In the genomic region with DNA sequence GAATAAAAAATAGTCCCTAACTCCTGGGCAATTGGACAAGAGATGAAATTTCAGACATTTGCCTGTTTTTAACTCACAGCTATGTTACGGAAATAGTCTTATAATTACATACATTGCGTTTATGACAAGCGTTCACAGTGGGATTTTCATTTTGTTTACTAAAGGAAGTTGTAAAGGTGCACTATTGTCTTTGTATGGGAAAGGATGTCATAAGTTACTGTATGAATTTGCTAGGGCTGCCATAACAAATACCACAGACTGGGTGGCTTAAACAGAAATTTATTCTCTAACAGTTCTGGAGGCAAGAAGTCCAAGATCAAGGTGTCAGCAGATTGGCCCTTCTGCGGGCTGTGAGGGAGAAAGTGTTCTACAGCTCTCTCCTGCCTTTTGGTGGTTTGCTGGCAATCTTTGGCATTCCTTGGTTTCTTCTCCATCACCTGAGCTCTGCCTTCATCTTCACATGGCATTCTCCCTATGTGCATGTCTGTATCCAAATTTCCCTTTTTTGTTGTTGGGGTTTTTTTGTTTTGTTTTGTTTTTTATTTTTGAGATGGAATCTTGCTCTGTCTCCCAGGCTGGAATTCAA, we compare ENCODE assay signal across 15 cellular contexts. TPM values are rescaled to one million over a fixed set of nuclear protein-coding genes. Genes with fewer than 3 reads are reported as not detected.
DNase-seq lines count a peak whose midpoint lies in the region; ATAC-seq and TF ChIP-seq lines count a peak whose summit lies in the region.
"Had no signal": no experiment of that assay in that cellular context is flagged by ENCODE, and none has a peak within 500 bp of the region (broad histone marks: within the 10 kb centered on the region; RNA-seq: fewer than 3 reads in every experiment).

No MANE protein-coding gene starts in this region.

- no peaks in the 10 kb centered on the region for H3K36me3 ChIP-seq in Loucy (ENCODE audit: insufficient read depth, low read length)
- H3K36me3 ChIP-seq: SJCRH30, vagina had no signal

- POLR2A ChIA-PET in naive thymus-derived CD8-positive, alpha-beta T cell (lab: Charles Lee), result interaction anchor here (0.8 to 1.7 kb wide), 4 partner anchors 10 to 38 kb away, joined by 3 to 6 read pairs (median 3); no protein-coding TSS in a partner anchor

- peaks cover 78% of the 10 kb centered on the region for H3K4me1 Mint-ChIP-seq in activated CD8-positive, alpha-beta memory T cell treated with anti-CD3 and anti-CD28 coated beads, Interleukin-2, amount 10 ng/mL, durations not matched to agents 7 days and 5 days
- H3K4me1 Mint-ChIP-seq in activated naive CD8-positive, alpha-beta T cell treated with anti-CD3 and anti-CD28 coated beads, Interleukin-2, amount 50 U/mL, for 24 hours, result peaks cover 90% of the 10 kb centered on the region
- peaks cover 24 to 63% (median 42%) of the 10 kb centered on the region in 4 donors for H3K4me1 Mint-ChIP-seq in naive thymus-derived CD8-positive, alpha-beta T cell

- no peaks in the 10 kb centered on the region for H3K27me3 Mint-ChIP-seq in activated CD8-positive, alpha-beta memory T cell treated with anti-CD3 and anti-CD28 coated beads, Interleukin-2, amount 10 ng/mL, durations not matched to agents 7 days and 5 days
- no peaks in the 10 kb centered on the region for H3K27me3 Mint-ChIP-seq in activated naive CD8-positive, alpha-beta T cell treated with anti-CD3 and anti-CD28 coated beads, Interleukin-2, amount 50 U/mL, for 24 hours
- H3K27me3 Mint-ChIP-seq in naive thymus-derived CD8-positive, alpha-beta T cell, result no peaks in the 10 kb centered on the region

- peaks cover 7% of the 10 kb centered on the region; the same call in 1 of the 2 replicates for H3K79me2 ChIP-seq in Loucy (ENCODE audit: insufficient read depth, low read length)

- CTCF ChIA-PET in activated CD8-positive, alpha-beta memory T cell treated with anti-CD3 and anti-CD28 coated beads, Interleukin-2, amount 10 ng/mL, durations not matched to agents 7 days and 5 days (lab: Charles Lee), result interaction anchor here (0.8 to 2.4 kb wide), 7 partner anchors 10 to 79 kb away, joined by 3 to 10 read pairs (median 4); no protein-coding TSS in a partner anchor

- H3K36me3 Mint-ChIP-seq in activated CD8-positive, alpha-beta memory T cell treated with anti-CD3 and anti-CD28 coated beads, Interleukin-2, amount 10 ng/mL, durations not matched to agents 7 days and 5 days, result peaks cover 28% of the 10 kb centered on the region
- peaks cover 41% of the 10 kb centered on the region for H3K36me3 Mint-ChIP-seq in activated naive CD8-positive, alpha-beta T cell treated with anti-CD3 and anti-CD28 coated beads, Interleukin-2, amount 50 U/mL, for 24 hours (ENCODE audit: low read depth)
- H3K36me3 Mint-ChIP-seq in naive thymus-derived CD8-positive, alpha-beta T cell, result no peaks in the 10 kb centered on the region

- no peaks in the 10 kb centered on the region for H3K9me3 ChIP-seq in Loucy (ENCODE audit: insufficient read depth, low read depth, low read length)
- H3K9me3 ChIP-seq: SJCRH30, vagina had no signal

- peak overlapping the region; percentile 92 for H3K27ac Mint-ChIP-seq in activated CD8-positive, alpha-beta memory T cell treated with anti-CD3 and anti-CD28 coated beads, Interleukin-2, amount 10 ng/mL, durations not matched to agents 7 days and 5 days
- peak overlapping the region; percentile 99 for H3K27ac Mint-ChIP-seq in activated naive CD8-positive, alpha-beta T cell treated with anti-CD3 and anti-CD28 coated beads, Interleukin-2, amount 50 U/mL, for 24 hours
- peak overlapping the region in 6 of 10 donors; percentile 9 to 76 (median 26) for H3K27ac Mint-ChIP-seq in naive thymus-derived CD8-positive, alpha-beta T cell

- no peaks in the 10 kb centered on the region for H3K9me3 Mint-ChIP-seq in activated CD8-positive, alpha-beta memory T cell treated with anti-CD3 and anti-CD28 coated beads, Interleukin-2, amount 10 ng/mL, durations not matched to agents 7 days and 5 days (ENCODE audit: low read depth)
- no peaks in the 10 kb centered on the region for H3K9me3 Mint-ChIP-seq in activated naive CD8-positive, alpha-beta T cell treated with anti-CD3 and anti-CD28 coated beads, Interleukin-2, amount 50 U/mL, for 24 hours
- H3K9me3 Mint-ChIP-seq in naive thymus-derived CD8-positive, alpha-beta T cell, result peaks cover 0 to 3% (median 0%) of the 10 kb centered on the region in 9 donors

- H3K4me3 Mint-ChIP-seq in activated CD8-positive, alpha-beta memory T cell treated with anti-CD3 and anti-CD28 coated beads, Interleukin-2, amount 10 ng/mL, durations not matched to agents 7 days and 5 days, result no peak overlapping the region
- H3K4me3 Mint-ChIP-seq in activated naive CD8-positive, alpha-beta T cell treated with anti-CD3 and anti-CD28 coated beads, Interleukin-2, amount 50 U/mL, for 24 hours, result peak overlapping the region; percentile 97
- peak overlapping the region in 1 of 10 donors; percentile 14 for H3K4me3 Mint-ChIP-seq in naive thymus-derived CD8-positive, alpha-beta T cell

- ATAC-seq in activated CD8-positive, alpha-beta memory T cell treated with anti-CD3 and anti-CD28 coated beads, Interleukin-2, amount 10 ng/mL, durations not matched to agents 7 days and 5 days, result no peak
- no peak for ATAC-seq in activated naive CD8-positive, alpha-beta T cell treated with anti-CD3 and anti-CD28 coated beads, Interleukin-2, amount 50 U/mL, for 24 hours
- ATAC-seq in naive thymus-derived CD8-positive, alpha-beta T cell, result no peak
- ATAC-seq in HG02642 (IDR thresholded peaks at IDR 0.05; ENCODE audit: poor library complexity, unreplicated experiment) (no peak), GM19452 (IDR thresholded peaks at IDR 0.05; ENCODE audit: unreplicated experiment) (no peak), GM21381 (IDR thresholded peaks at IDR 0.05; ENCODE audit: unreplicated experiment) (no peak)
- ATAC-seq: activated CD4-positive, CD25-positive, alpha-beta regulatory T cell treated with anti-CD3 and anti-CD28 coated beads, Interleukin-2, amount 50 U/mL, for 24 hours had no signal

- H2AFZ ChIP-seq in Loucy (ENCODE audit: low read length), result no peak overlapping the region

- no peaks in the 10 kb centered on the region for H3K27me3 ChIP-seq in Loucy (ENCODE audit: insufficient read depth, low read length, poor library complexity, severe bottlenecking)
- H3K27me3 ChIP-seq: SJCRH30, vagina had no signal

- no peak overlapping the region for H3K9ac ChIP-seq in Loucy (ENCODE audit: low read depth, low read length, poor library complexity, severe bottlenecking)

- no peak for TF ChIP-seq CTCF in Loucy (conservative IDR thresholded peaks at IDR 0.05; ENCODE audit: low read length)

- no peak for DNase-seq in activated CD8-positive, alpha-beta memory T cell treated with anti-CD3 and anti-CD28 coated beads, Interleukin-2, amount 10 ng/mL, durations not matched to agents 7 days and 5 days
- no peak for DNase-seq in activated CD8-positive, alpha-beta memory T cell treated with anti-CD3 and anti-CD28 coated beads, Interleukin-2, amount 50 U/mL, for 4 hours
- DNase-seq in activated naive CD8-positive, alpha-beta T cell treated with anti-CD3 and anti-CD28 coated beads, Interleukin-2, amount 50 U/mL, for 24 hours, result no peak
- DNase-seq in naive thymus-derived CD8-positive, alpha-beta T cell, result no peak
- DNase-seq: EL, HCEC 1CT, NCI-H1417 treated with DMSO at 0.1 percent for 48 hours, NCI-H524, SJCRH30 had no signal

- no peak overlapping the region for H3K4me3 ChIP-seq in Loucy (ENCODE audit: low read length, poor library complexity, severe bottlenecking)
- H3K4me3 ChIP-seq: SJCRH30, vagina had no signal

- H3K9me2 ChIP-seq in Loucy (replicated peaks; ENCODE audit: low read depth, low read length), result no peaks in the 10 kb centered on the region

- H3F3A ChIP-seq in Loucy (ENCODE audit: low read depth), result no peaks in the 10 kb centered on the region

- no peaks in the 10 kb centered on the region for H4K20me1 ChIP-seq in Loucy (ENCODE audit: insufficient read depth, low read length, poor library complexity, severe bottlenecking)

- H3K4me2 ChIP-seq in Loucy (ENCODE audit: low read depth, low read length, poor library complexity, severe bottlenecking), result peak overlapping the region; percentile 63

- H3K4me1 ChIP-seq in Loucy (ENCODE audit: insufficient read depth, low read length, poor library complexity, severe bottlenecking), result peaks cover 49% of the 10 kb centered on the region

RNA-seq across cellular contexts. Expression of gene NFE2L3, which starts 5.6 kb away (rescaled TPM):
- 10 to 100 TPM; 20.1 to 44.4 TPM for total RNA-seq in activated CD8-positive, alpha-beta memory T cell treated with anti-CD3 and anti-CD28 coated beads, Interleukin-2, amount 10 ng/mL, durations not matched to agents 7 days and 5 days
- total RNA-seq in naive thymus-derived CD8-positive, alpha-beta T cell, result 1 to 10 TPM; 2.1 to 3.6 TPM
- 1 to 10 TPM; 1.4 to 4.3 (median 2.9) TPM for polyA plus RNA-seq in naive thymus-derived CD8-positive, alpha-beta T cell
- total RNA-seq: SJCRH30 had no signal

RNA-seq across cellular contexts. Expression of gene HNRNPA2B1, which starts 42.9 kb away (rescaled TPM):
- 100 to 1,000 TPM; 768 to 857 TPM for total RNA-seq in activated CD8-positive, alpha-beta memory T cell treated with anti-CD3 and anti-CD28 coated beads, Interleukin-2, amount 10 ng/mL, durations not matched to agents 7 days and 5 days
- 100 to 1,000 TPM; 504 to 555 TPM for total RNA-seq in naive thymus-derived CD8-positive, alpha-beta T cell
- polyA plus RNA-seq in naive thymus-derived CD8-positive, alpha-beta T cell, result 100 to 1,000 TPM; 506 to 789 (median 577) TPM

RNA-seq across cellular contexts. Expression of gene CBX3, which starts 43.9 kb away (rescaled TPM):
- total RNA-seq in activated CD8-positive, alpha-beta memory T cell treated with anti-CD3 and anti-CD28 coated beads, Interleukin-2, amount 10 ng/mL, durations not matched to agents 7 days and 5 days, result 100 to 1,000 TPM; 235 to 279 TPM
- 100 to 1,000 TPM; 197 to 205 TPM for total RNA-seq in naive thymus-derived CD8-positive, alpha-beta T cell
- polyA plus RNA-seq in naive thymus-derived CD8-positive, alpha-beta T cell, result 100 to 1,000 TPM; 105 to 114 (median 113) TPM

Comparison
In these comparisons a context has a peak if more than half of its experiments do, and no peak if none do; other contexts are left out.
1. H3K27ac Mint-ChIP-seq: peak in every context shown above with its lines; median percentile 99 in activated naive CD8-positive, alpha-beta T cell treated with anti-CD3 and anti-CD28 coated beads, Interleukin-2, amount 50 U/mL, for 24 hours; 92 in activated CD8-positive, alpha-beta memory T cell treated with anti-CD3 and anti-CD28 coated beads, Interleukin-2, amount 10 ng/mL, durations not matched to agents 7 days and 5 days; 26 in naive thymus-derived CD8-positive, alpha-beta T cell.
2. RNA of gene NFE2L3, which starts 5.6 kb away (total RNA-seq): 20.1 to 44.4 TPM in activated CD8-positive, alpha-beta memory T cell treated with anti-CD3 and anti-CD28 coated beads, Interleukin-2, amount 10 ng/mL, durations not matched to agents 7 days and 5 days; 2.1 to 3.6 TPM in naive thymus-derived CD8-positive, alpha-beta T cell; every median in the first group is over 4 times any median in the second.